ENCODE assay signal across 12 cellular contexts in genomic region chr2:28096421-28096820, GRCh38.
"Had no signal": no experiment of that assay in that cellular context is flagged by ENCODE, and none has a peak within 500 bp of the region (broad histone marks: within the 10 kb centered on the region; RNA-seq: fewer than 3 reads in every experiment).

No MANE protein-coding gene starts in this region.

- H3K4me1 ChIP-seq: lower lobe of right lung had no signal

- DNase-seq: activated CD4-positive, alpha-beta T cell treated with anti-CD3 and anti-CD28 coated beads, Interleukin-2, amount 50 U/mL, for 4 hours; activated CD4-positive, CD25-positive, alpha-beta regulatory T cell treated with anti-CD3 and anti-CD28 coated beads, Interleukin-2, amount 50 U/mL, for 72 hours; activated effector memory CD4-positive, alpha-beta T cell treated with Interleukin-2 at 50 U/mL for 16 hours; activated T-cell treated with anti-CD3 and anti-CD28 coated beads, Interleukin-2, amount 50 U/mL, for 1 hour; lower lobe of right lung; midbrain; stimulated activated CD4-positive, alpha-beta T cell treated with anti-CD3 and anti-CD28 coated beads, Interleukin-2, amount 100 ng/mL, for 24 hours; stimulated activated naive CD4-positive, alpha-beta T cell; substantia nigra; transverse colon had no signal

- H3K36me3 ChIP-seq: lower lobe of right lung, right atrium auricular region, transverse colon had no signal

- H3K36me3 Mint-ChIP-seq: activated naive CD4-positive, alpha-beta T cell treated with anti-CD3 and anti-CD28 coated beads, Interleukin-2, amount 50 U/mL, for 72 hours had no signal

- ATAC-seq: activated naive CD4-positive, alpha-beta T cell treated with anti-CD3 and anti-CD28 coated beads, Interleukin-2, amount 50 U/mL, for 72 hours; lower lobe of right lung had no signal

- H3K27ac ChIP-seq: lower lobe of right lung, right atrium auricular region, transverse colon had no signal

- H3K27me3 ChIP-seq: right atrium auricular region, transverse colon had no signal

- H3K9me3 ChIP-seq: lower lobe of right lung, right atrium auricular region, transverse colon had no signal

- H3K4me3 ChIP-seq: lower lobe of right lung, right atrium auricular region, transverse colon had no signal
